ENCODE assay signal across 28 cellular contexts in genomic region chr17:17540935-17541639, GRCh38. TPM values are rescaled to one million over a fixed set of nuclear protein-coding genes. Genes with fewer than 3 reads are reported as not detected.
DNase-seq lines count a peak whose midpoint lies in the region; ATAC-seq, FAIRE-seq and TF ChIP-seq lines count a peak whose summit lies in the region.
"Had no signal": no experiment of that assay in that cellular context is flagged by ENCODE, and none has a peak within 500 bp of the region (broad histone marks: within the 10 kb centered on the region; RNA-seq: fewer than 3 reads in every experiment).

No MANE protein-coding gene starts in this region.

- no peak for FAIRE-seq in kidney (lab: Jason Lieb, UNC)
- FAIRE-seq: frontal cortex, GM12892, small intestine had no signal

- H3K36me3 Mint-ChIP-seq in naive thymus-derived CD4-positive, alpha-beta T cell, result peaks cover 0 to 3% (median 0%) of the 10 kb centered on the region in 5 donors

- no peaks in the 10 kb centered on the region for H3K27me3 ChIP-seq in SK-N-SH (ENCODE audit: insufficient read depth)
- no peaks in the 10 kb centered on the region for H3K27me3 ChIP-seq in SJCRH30
- no peaks in the 10 kb centered on the region for H3K27me3 ChIP-seq in naive thymus-derived CD4-positive, alpha-beta T cell (ENCODE audit: control insufficient read depth in 2 of 2, insufficient read depth in 2 of 2, low read length in 2 of 2)
- H3K27me3 ChIP-seq: esophagus squamous epithelium, upper lobe of left lung had no signal

- CTCF ChIA-PET in SK-N-SH (lab: Yijun Ruan, JAX), result interaction anchor here (0.6 to 1.7 kb wide), 4 partner anchors 28 to 186 kb away, joined by 3 to 8 read pairs (median 4); partner anchors contain the start of gene RASD1
- CTCF ChIA-PET in naive thymus-derived CD4-positive, alpha-beta T cell (lab: Charles Lee), result interaction anchor here (0.5 kb wide), 1 partner anchor 73 kb away, joined by 3 read pairs; no protein-coding TSS in a partner anchor

- no peaks in the 10 kb centered on the region for H3K79me2 ChIP-seq in SK-N-SH (ENCODE audit: insufficient read depth)

- H3K9me3 Mint-ChIP-seq in naive thymus-derived CD4-positive, alpha-beta T cell, result peaks cover 0 to 1% (median 0%) of the 10 kb centered on the region in 11 donors
- H3K9me3 Mint-ChIP-seq: dendritic cell treated with granulocyte-macrophage colony-stimulating factor and Interleukin-4, amounts not matched to agents 40 ng/mL and 50 ng/mL, for 4 days; neural crest cell; T-helper 2 cell treated with Interferon-gamma antibody and Interleukin-4, amounts not matched to agents 5 μg/mL and 100 μg/mL, for 36 hours had no signal

- H3K4me1 ChIP-seq in SK-N-SH (ENCODE audit: control insufficient read depth in 1 of 2, insufficient read depth in 2 of 2, low read depth in 1 of 2, low read length in 1 of 2), result peaks cover 0 to 76% of the 10 kb centered on the region in 2 experiments; a peak in 2 of 4 replicates
- peaks cover 59% of the 10 kb centered on the region for H3K4me1 ChIP-seq in SJCRH30
- H3K4me1 ChIP-seq in kidney (ENCODE audit: control insufficient read depth in 1 of 2, insufficient read depth in 1 of 2, low read depth in 1 of 2, low read length in 2 of 2), result no peaks in the 10 kb centered on the region
- H3K4me1 ChIP-seq in naive thymus-derived CD4-positive, alpha-beta T cell (ENCODE audit: control insufficient read depth in 2 of 2, insufficient read depth in 2 of 2, low read length in 2 of 2), result no peaks in the 10 kb centered on the region

- H3K36me3 ChIP-seq in SK-N-SH (replicated peaks in 1 of 2; ENCODE audit: control insufficient read depth in 1 of 2, insufficient read depth in 2 of 2, low read length in 1 of 2) (no peaks in the 10 kb centered on the region), SJCRH30 (no peaks in the 10 kb centered on the region), kidney (ENCODE audit: control insufficient read depth in 1 of 2, insufficient read depth in 2 of 2, low read length in 2 of 2) (no peaks in the 10 kb centered on the region)
- H3K36me3 ChIP-seq in naive thymus-derived CD4-positive, alpha-beta T cell (ENCODE audit: control insufficient read depth in 2 of 3, insufficient read depth in 3 of 3, low read length in 3 of 3), result no peaks in the 10 kb centered on the region
- H3K36me3 ChIP-seq: esophagus squamous epithelium, upper lobe of left lung, WERI-Rb-1 had no signal

- H3K9ac ChIP-seq in SK-N-SH (no peak overlapping the region), kidney (ENCODE audit: low read length in 2 of 2) (no peak overlapping the region)

- H3F3A ChIP-seq in SK-N-SH (replicated peaks; ENCODE audit: insufficient read depth), result no peaks in the 10 kb centered on the region

- 88% methylated on average over 18 of the region's 23 CpGs for WGBS in SK-N-SH (ENCODE audit: low lambda C conversion rate)

- TF ChIP-seq CTCF in SK-N-SH (IDR thresholded peaks at IDR 0.05) (no peak), kidney (IDR thresholded peaks at IDR 0.05; ENCODE audit: borderline replicate concordance, extremely low read depth, insufficient read depth) (no peak)

- POLR2A ChIA-PET in SK-N-SH (lab: Yijun Ruan, JAX), result interaction anchor here (1.6 kb wide), 1 partner anchor 45 kb away, joined by 5 read pairs; the partner anchor contains the start of gene RASD1
- POLR2A ChIA-PET in naive thymus-derived CD4-positive, alpha-beta T cell (lab: Charles Lee), result no interaction called here

- DNase-seq in SK-N-SH (peak; percentile 65), SJCRH30 (peak; percentile 95 to 96), kidney (peak; percentile 43), AG08395 (ENCODE audit: low spot score) (no peak)
- no peak for DNase-seq in activated CD4-positive, alpha-beta T cell treated with anti-CD3 and anti-CD28 coated beads for 4 hours
- no peak for DNase-seq in naive thymus-derived CD4-positive, alpha-beta T cell
- DNase-seq: activated CD4-positive, alpha-beta T cell treated with anti-CD3 and anti-CD28 coated beads, Interleukin-2, amount 50 U/mL, for 1 hour; activated naive CD4-positive, alpha-beta T cell treated with anti-CD3 and anti-CD28 coated beads, Interleukin-2, amount 50 U/mL, for 16 hours; Calu3; caudate nucleus; EL; esophagus squamous epithelium; HCEC 1CT; mucosa of descending colon; NCI-H146; small intestine; stimulated activated CD4-positive, alpha-beta T cell treated with anti-CD3 and anti-CD28 coated beads, Interleukin-2, amount 100 ng/mL, for 24 hours; WERI-Rb-1 had no signal

- H3K9me2 ChIP-seq in SK-N-SH, result no peaks in the 10 kb centered on the region

- no peaks in the 10 kb centered on the region for H4K20me1 ChIP-seq in SK-N-SH (ENCODE audit: insufficient read depth)

- H3K4me3 Mint-ChIP-seq in naive thymus-derived CD4-positive, alpha-beta T cell, result no peak overlapping the region
- H3K4me3 Mint-ChIP-seq: dendritic cell treated with granulocyte-macrophage colony-stimulating factor and Interleukin-4, amounts not matched to agents 40 ng/mL and 50 ng/mL, for 4 days; neural crest cell; T-helper 2 cell treated with Interferon-gamma antibody and Interleukin-4, amounts not matched to agents 5 μg/mL and 100 μg/mL, for 36 hours had no signal

- peaks cover 0 to 3% (median 0%) of the 10 kb centered on the region in 7 donors for H3K4me1 Mint-ChIP-seq in naive thymus-derived CD4-positive, alpha-beta T cell

- peak overlapping the region in 1 of 2 experiments; percentile 86; a peak in 2 of 4 replicates for H3K27ac ChIP-seq in SK-N-SH (ENCODE audit: low read depth in 2 of 2, low read length in 1 of 2)
- peak overlapping the region; percentile 18 for H3K27ac ChIP-seq in SJCRH30
- no peak overlapping the region for H3K27ac ChIP-seq in kidney (ENCODE audit: low read depth in 2 of 2, low read length in 2 of 2)
- H3K27ac ChIP-seq in naive thymus-derived CD4-positive, alpha-beta T cell (ENCODE audit: low read depth, low read length), result no peak overlapping the region
- H3K27ac ChIP-seq: upper lobe of left lung, WERI-Rb-1 had no signal

- no peak overlapping the region for H3K4me2 ChIP-seq in SK-N-SH

- no peaks in the 10 kb centered on the region for H3K27me3 Mint-ChIP-seq in naive thymus-derived CD4-positive, alpha-beta T cell
- H3K27me3 Mint-ChIP-seq: dendritic cell treated with granulocyte-macrophage colony-stimulating factor and Interleukin-4, amounts not matched to agents 40 ng/mL and 50 ng/mL, for 4 days had no signal

- TF ChIP-seq RAD21 in SK-N-SH (IDR thresholded peaks at IDR 0.05; ENCODE audit: low read length), result no peak

- H3K9me3 ChIP-seq in SK-N-SH, result no peaks in the 10 kb centered on the region
- H3K9me3 ChIP-seq in SJCRH30 (replicated peaks), result no peaks in the 10 kb centered on the region
- H3K9me3 ChIP-seq in kidney (ENCODE audit: control insufficient read depth in 1 of 2, low read length in 2 of 2), result no peaks in the 10 kb centered on the region
- H3K9me3 ChIP-seq in naive thymus-derived CD4-positive, alpha-beta T cell (ENCODE audit: control insufficient read depth in 2 of 3, low read length in 3 of 3), result no peaks in the 10 kb centered on the region
- H3K9me3 ChIP-seq: esophagus squamous epithelium, mucosa of descending colon, upper lobe of left lung had no signal

- H3K4me3 ChIP-seq in SK-N-SH (ENCODE audit: low read depth in 2 of 2, low read length in 1 of 2) (no peak overlapping the region), SJCRH30 (peak overlapping the region; percentile 3), kidney (ENCODE audit: low read length in 2 of 2) (no peak overlapping the region)
- no peak overlapping the region for H3K4me3 ChIP-seq in naive thymus-derived CD4-positive, alpha-beta T cell (ENCODE audit: low read length)
- H3K4me3 ChIP-seq: esophagus squamous epithelium, lung, mucosa of descending colon, upper lobe of left lung had no signal

- intact Hi-C loops in kidney (cut with DNase I), result no loop called here
- intact Hi-C loops in naive thymus-derived CD4-positive, alpha-beta T cell (cut with micrococcal nuclease), result no loop called here

- TF ChIP-seq EP300 in SK-N-SH (IDR thresholded peaks at IDR 0.05; ENCODE audit: borderline replicate concordance in 1 of 2, low read depth in 1 of 2, low read length in 1 of 2), result no peak

- no peak overlapping the region for H2AFZ ChIP-seq in SK-N-SH (ENCODE audit: low read depth)

- ATAC-seq in SK-N-SH treated with all-trans-retinoic acid at 6 μM for 48 hours (no peak), GM18868 (IDR thresholded peaks at IDR 0.05; ENCODE audit: unreplicated experiment) (no peak)
- ATAC-seq in naive thymus-derived CD4-positive, alpha-beta T cell, result no peak
- ATAC-seq: mucosa of descending colon had no signal

- H3K27ac Mint-ChIP-seq in naive thymus-derived CD4-positive, alpha-beta T cell, result no peak overlapping the region
- H3K27ac Mint-ChIP-seq: dendritic cell treated with granulocyte-macrophage colony-stimulating factor and Interleukin-4, amounts not matched to agents 40 ng/mL and 50 ng/mL, for 4 days; T-helper 2 cell treated with Interferon-gamma antibody and Interleukin-4, amounts not matched to agents 5 μg/mL and 100 μg/mL, for 36 hours had no signal

TF ChIP-seq in SK-N-SH, 30 proteins besides CTCF, POLR2A, EP300 and RAD21 (continues in another document):
- TF ChIP-seq NRF1 (IDR thresholded peaks at IDR 0.05; ENCODE audit: low read depth, low read length) (no peak), JUND (IDR thresholded peaks at IDR 0.05) (no peak)

TF ChIP-seq in SK-N-SH treated with all-trans-retinoic acid at 6 μM for 48 hours, 23 proteins besides CTCF, POLR2A, EP300 and RAD21 (continues in another document):
- TF ChIP-seq TOX (CRISPR knock-in tag; IDR thresholded peaks at IDR 0.05; ENCODE audit: borderline replicate concordance) (no peak), ZFP3 (CRISPR knock-in tag; IDR thresholded peaks at IDR 0.05) (no peak), BACH2 (CRISPR knock-in tag; IDR thresholded peaks at IDR 0.05; ENCODE audit: borderline replicate concordance) (no peak), ZNF70 (CRISPR knock-in tag; IDR thresholded peaks at IDR 0.05) (no peak), SNAI2 (CRISPR knock-in tag; IDR thresholded peaks at IDR 0.05) (no peak), ZFP30 (CRISPR knock-in tag; IDR thresholded peaks at IDR 0.05) (no peak)

RNA-seq across cellular contexts. Expression of gene RASD1, which starts 44.9 kb away (rescaled TPM):
- polyA plus RNA-seq in SK-N-SH (2012; rRNA removed) (0.26 and 0.43 TPM in 2 replicates), kidney (ENCODE audit: insufficient read depth, low read depth, low replicate concordance) (103 TPM)
- polyA plus RNA-seq in SK-N-SH (2012; cell fraction: cytosol; rRNA removed), result 0.05 and 0.28 TPM in 2 replicates
- polyA plus RNA-seq in SK-N-SH (2012; cell fraction: nucleus; rRNA removed), result 0.87 and 0.94 TPM in 2 replicates
- total RNA-seq in SJCRH30 (2014; rRNA removed; shearing (Covaris generic)), result not detected in 2 replicates
- total RNA-seq in kidney, result 147 TPM
- total RNA-seq in naive thymus-derived CD4-positive, alpha-beta T cell, result 1 to 10 TPM in 3 of 5 experiments, under 1 TPM in 2; 0.35 to 2.5 (median 1.0) TPM
- not detected for polyA plus RNA-seq in naive thymus-derived CD4-positive, alpha-beta T cell
- total RNA-seq: Calu3, RPMI7951 had no signal

RNA-seq across cellular contexts. Expression of gene PEMT, which starts 50.4 kb away (rescaled TPM):
- polyA plus RNA-seq in SK-N-SH (2012; rRNA removed) (49.8 and 52.8 TPM in 2 replicates), kidney (ENCODE audit: insufficient read depth, low read depth, low replicate concordance) (52.1 TPM)
- polyA plus RNA-seq in SK-N-SH (2012; cell fraction: cytosol; rRNA removed), result 26.8 and 41.1 TPM in 2 replicates
- 19.4 and 22.2 TPM in 2 replicates for polyA plus RNA-seq in SK-N-SH (2012; cell fraction: nucleus; rRNA removed)
- 62.5 and 65.2 TPM in 2 replicates for total RNA-seq in SJCRH30 (2014; rRNA removed; shearing (Covaris generic))
- 36.8 TPM for total RNA-seq in kidney
- 10 to 100 TPM in 4 of 5 experiments, 1 to 10 TPM in 1; 9.5 to 15.0 (median 12.1) TPM for total RNA-seq in naive thymus-derived CD4-positive, alpha-beta T cell
- polyA plus RNA-seq in naive thymus-derived CD4-positive, alpha-beta T cell, result 10 to 100 TPM; 22.7 to 34.1 TPM

Comparison
In these comparisons a context has a peak if more than half of its experiments do, and no peak if none do; other contexts are left out.
1. DNase-seq: peak in SK-N-SH (single experiment), SJCRH30 (2 of 2) and kidney (single experiment); none in AG08395 (single experiment), activated CD4-positive, alpha-beta T cell treated with anti-CD3 and anti-CD28 coated beads for 4 hours (0 of 2) and naive thymus-derived CD4-positive, alpha-beta T cell (0 of 9).
2. RNA of gene RASD1, which starts 44.9 kb away (total RNA-seq): 147 TPM in kidney (single experiment); 0.35 to 2.5 TPM in naive thymus-derived CD4-positive, alpha-beta T cell and not detected in SJCRH30; every median in the first group is over 10 times any median in the second.